In the genomic region with DNA sequence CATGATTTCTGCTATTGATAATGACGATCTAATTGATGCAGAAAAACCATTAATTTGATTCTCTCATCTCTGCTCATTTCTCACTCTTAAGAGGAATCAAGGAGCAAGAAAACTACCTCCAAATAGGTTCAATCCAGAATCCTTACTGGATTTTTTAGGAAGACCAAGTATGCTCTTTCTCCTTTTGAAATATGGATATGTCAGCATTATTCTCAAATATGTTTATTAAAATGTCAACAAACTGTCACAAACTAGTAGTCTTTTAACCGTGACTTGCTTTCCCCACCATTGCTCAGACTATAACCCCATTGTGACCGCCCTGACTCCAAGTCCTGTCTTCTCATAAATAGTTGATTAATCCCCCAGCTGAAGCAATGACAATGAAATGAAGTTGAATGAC, we compare ENCODE assay signal across 1 cellular context.
TF ChIP-seq lines count a peak whose summit lies in the region.

No MANE protein-coding gene starts in this region.

TF ChIP-seq in HepG2, 621 proteins besides CTCF, POLR2A, EP300 and RAD21 (continued from another document):
- TF ChIP-seq KDM6A (CRISPR knock-in tag; IDR thresholded peaks at IDR 0.05; ENCODE audit: low read depth): no peak
- no peak for TF ChIP-seq KLF12 (CRISPR knock-in tag; IDR thresholded peaks at IDR 0.05; ENCODE audit: borderline replicate concordance)
- TF ChIP-seq CCDC6 (CRISPR knock-in tag; IDR thresholded peaks at IDR 0.05): no peak
- TF ChIP-seq, protein P1, sequence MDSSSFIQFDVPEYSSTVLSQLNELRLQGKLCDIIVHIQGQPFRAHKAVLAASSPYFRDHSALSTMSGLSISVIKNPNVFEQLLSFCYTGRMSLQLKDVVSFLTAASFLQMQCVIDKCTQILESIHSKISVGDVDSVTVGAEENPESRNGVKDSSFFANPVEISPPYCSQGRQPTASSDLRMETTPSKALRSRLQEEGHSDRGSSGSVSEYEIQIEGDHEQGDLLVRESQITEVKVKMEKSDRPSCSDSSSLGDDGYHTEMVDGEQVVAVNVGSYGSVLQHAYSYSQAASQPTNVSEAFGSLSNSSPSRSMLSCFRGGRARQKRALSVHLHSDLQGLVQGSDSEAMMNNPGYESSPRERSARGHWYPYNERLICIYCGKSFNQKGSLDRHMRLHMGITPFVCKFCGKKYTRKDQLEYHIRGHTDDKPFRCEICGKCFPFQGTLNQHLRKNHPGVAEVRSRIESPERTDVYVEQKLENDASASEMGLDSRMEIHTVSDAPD (CRISPR knock-in tag; IDR thresholded peaks at IDR 0.05): no peak
- TF ChIP-seq, protein P2, sequence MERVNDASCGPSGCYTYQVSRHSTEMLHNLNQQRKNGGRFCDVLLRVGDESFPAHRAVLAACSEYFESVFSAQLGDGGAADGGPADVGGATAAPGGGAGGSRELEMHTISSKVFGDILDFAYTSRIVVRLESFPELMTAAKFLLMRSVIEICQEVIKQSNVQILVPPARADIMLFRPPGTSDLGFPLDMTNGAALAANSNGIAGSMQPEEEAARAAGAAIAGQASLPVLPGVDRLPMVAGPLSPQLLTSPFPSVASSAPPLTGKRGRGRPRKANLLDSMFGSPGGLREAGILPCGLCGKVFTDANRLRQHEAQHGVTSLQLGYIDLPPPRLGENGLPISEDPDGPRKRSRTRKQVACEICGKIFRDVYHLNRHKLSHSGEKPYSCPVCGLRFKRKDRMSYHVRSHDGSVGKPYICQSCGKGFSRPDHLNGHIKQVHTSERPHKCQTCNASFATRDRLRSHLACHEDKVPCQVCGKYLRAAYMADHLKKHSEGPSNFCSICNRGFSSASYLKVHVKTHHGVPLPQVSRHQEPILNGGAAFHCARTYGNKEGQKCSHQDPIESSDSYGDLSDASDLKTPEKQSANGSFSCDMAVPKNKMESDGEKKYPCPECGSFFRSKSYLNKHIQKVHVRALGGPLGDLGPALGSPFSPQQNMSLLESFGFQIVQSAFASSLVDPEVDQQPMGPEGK (CRISPR knock-in tag; IDR thresholded peaks at IDR 0.05): no peak
- TF ChIP-seq, protein P3, sequence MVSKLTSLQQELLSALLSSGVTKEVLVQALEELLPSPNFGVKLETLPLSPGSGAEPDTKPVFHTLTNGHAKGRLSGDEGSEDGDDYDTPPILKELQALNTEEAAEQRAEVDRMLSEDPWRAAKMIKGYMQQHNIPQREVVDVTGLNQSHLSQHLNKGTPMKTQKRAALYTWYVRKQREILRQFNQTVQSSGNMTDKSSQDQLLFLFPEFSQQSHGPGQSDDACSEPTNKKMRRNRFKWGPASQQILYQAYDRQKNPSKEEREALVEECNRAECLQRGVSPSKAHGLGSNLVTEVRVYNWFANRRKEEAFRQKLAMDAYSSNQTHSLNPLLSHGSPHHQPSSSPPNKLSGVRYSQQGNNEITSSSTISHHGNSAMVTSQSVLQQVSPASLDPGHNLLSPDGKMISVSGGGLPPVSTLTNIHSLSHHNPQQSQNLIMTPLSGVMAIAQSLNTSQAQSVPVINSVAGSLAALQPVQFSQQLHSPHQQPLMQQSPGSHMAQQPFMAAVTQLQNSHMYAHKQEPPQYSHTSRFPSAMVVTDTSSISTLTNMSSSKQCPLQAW (CRISPR knock-in tag; IDR thresholded peaks at IDR 0.05): no peak
- TF ChIP-seq, protein P4, sequence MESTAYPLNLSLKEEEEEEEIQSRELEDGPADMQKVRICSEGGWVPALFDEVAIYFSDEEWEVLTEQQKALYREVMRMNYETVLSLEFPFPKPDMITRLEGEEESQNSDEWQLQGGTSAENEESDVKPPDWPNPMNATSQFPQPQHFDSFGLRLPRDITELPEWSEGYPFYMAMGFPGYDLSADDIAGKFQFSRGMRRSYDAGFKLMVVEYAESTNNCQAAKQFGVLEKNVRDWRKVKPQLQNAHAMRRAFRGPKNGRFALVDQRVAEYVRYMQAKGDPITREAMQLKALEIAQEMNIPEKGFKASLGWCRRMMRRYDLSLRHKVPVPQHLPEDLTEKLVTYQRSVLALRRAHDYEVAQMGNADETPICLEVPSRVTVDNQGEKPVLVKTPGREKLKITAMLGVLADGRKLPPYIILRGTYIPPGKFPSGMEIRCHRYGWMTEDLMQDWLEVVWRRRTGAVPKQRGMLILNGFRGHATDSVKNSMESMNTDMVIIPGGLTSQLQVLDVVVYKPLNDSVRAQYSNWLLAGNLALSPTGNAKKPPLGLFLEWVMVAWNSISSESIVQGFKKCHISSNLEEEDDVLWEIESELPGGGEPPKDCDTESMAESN (CRISPR knock-in tag; conservative IDR thresholded peaks at IDR 0.05): no peak
- TF ChIP-seq SAP130 (CRISPR knock-in tag; IDR thresholded peaks at IDR 0.05; ENCODE audit: low read depth): no peak
TF ChIP-seq in HepG2: peak in this region for 2.
